Comparison of ENCODE assay signal across 8 cellular contexts in genomic region chr5:116595498-116595897, GRCh38.
"Had no signal": no experiment of that assay in that cellular context is flagged by ENCODE, and none has a peak within 500 bp of the region (broad histone marks: within the 10 kb centered on the region; RNA-seq: fewer than 3 reads in every experiment).

No MANE protein-coding gene starts in this region.

- H3K9me3 ChIP-seq: HAP-1 had no signal

- H3K27ac ChIP-seq: GM23248, HL-60 had no signal

- H3K4me1 ChIP-seq: HAP-1 had no signal

- H3K4me3 ChIP-seq: GM23248, HAP-1 had no signal

- H3K9ac ChIP-seq: GM23248 had no signal

- ATAC-seq: HCT116, HepG2 had no signal

- DNase-seq: GM23248, GOT3, H7, HFFc6 had no signal

- H2AFZ ChIP-seq: GM23248 had no signal

- H3K36me3 ChIP-seq: HAP-1 had no signal
